ENCODE assay signal across 9 cellular contexts in genomic region chr4:168859888-168860694, GRCh38.
DNase-seq lines count a peak whose midpoint lies in the region; ATAC-seq, FAIRE-seq and TF ChIP-seq lines count a peak whose summit lies in the region.
"Had no signal": no experiment of that assay in that cellular context is flagged by ENCODE, and none has a peak within 500 bp of the region (broad histone marks: within the 10 kb centered on the region; RNA-seq: fewer than 3 reads in every experiment).

No MANE protein-coding gene starts in this region.

- peaks cover 9% of the 10 kb centered on the region for H3K27me3 Mint-ChIP-seq in activated naive CD4-positive, alpha-beta T cell treated with anti-CD3 and anti-CD28 coated beads for 36 hours (ENCODE audit: low read depth)

- H3K27me3 ChIP-seq in gastroesophageal sphincter = no peaks in the 10 kb centered on the region

- peak; percentile 14 for FAIRE-seq in A204.1 (lab: Jason Lieb, UNC)

- CTCF ChIA-PET in activated naive CD4-positive, alpha-beta T cell treated with anti-CD3 and anti-CD28 coated beads for 36 hours (lab: Charles Lee) = no interaction called here

- intact Hi-C loops in activated naive CD4-positive, alpha-beta T cell treated with anti-CD3 and anti-CD28 coated beads for 36 hours (cut with micrococcal nuclease) = no loop called here

- DNase-seq in stimulated activated CD4-positive, alpha-beta T cell treated with anti-CD3 and anti-CD28 coated beads, Interleukin-15, amount 100 ng/mL, for 24 hours = no peak
- no peak for DNase-seq in activated naive CD4-positive, alpha-beta T cell treated with anti-CD3 and anti-CD28 coated beads for 36 hours
- DNase-seq in OCI-M2 (lab: John Stamatoyannopoulos, UW; ENCODE audit: unreplicated experiment) = no peak
- DNase-seq in LoVo (ENCODE audit: low spot score) = no peak

- H3K27ac Mint-ChIP-seq in activated naive CD4-positive, alpha-beta T cell treated with anti-CD3 and anti-CD28 coated beads for 36 hours = no peak overlapping the region

- H3K36me3 Mint-ChIP-seq in activated naive CD4-positive, alpha-beta T cell treated with anti-CD3 and anti-CD28 coated beads for 36 hours (ENCODE audit: low read depth) = no peaks in the 10 kb centered on the region

- H3K4me1 Mint-ChIP-seq in activated naive CD4-positive, alpha-beta T cell treated with anti-CD3 and anti-CD28 coated beads for 36 hours (ENCODE audit: low read depth) = peaks cover 2% of the 10 kb centered on the region

- peak overlapping the region; percentile 85 to 100 (median 92) for H3K27ac ChIP-seq in gastroesophageal sphincter

- H3K36me3 ChIP-seq in gastroesophageal sphincter = peaks cover 0 to 13% of the 10 kb centered on the region in 2 donors

- no peak for TF ChIP-seq POLR2A in gastroesophageal sphincter (IDR thresholded peaks at IDR 0.05)

- H3K4me3 ChIP-seq in gastroesophageal sphincter = no peak overlapping the region
- H3K4me3 ChIP-seq: lung had no signal

- peak; percentile 88 for ATAC-seq in GM19467 (IDR thresholded peaks at IDR 0.05; ENCODE audit: unreplicated experiment)
- ATAC-seq in HG03354 (IDR thresholded peaks at IDR 0.05; ENCODE audit: poor library complexity, severe bottlenecking, unreplicated experiment) = peak; percentile 93
- ATAC-seq in gastroesophageal sphincter = no peak

- WGBS in gastroesophageal sphincter (ENCODE audit: low coverage in 1 of 2), 2 donors = 65 to 70% methylated on average over 6 to 9 of the region's 9 CpGs

- no peak for TF ChIP-seq CTCF in gastroesophageal sphincter (IDR thresholded peaks at IDR 0.05)

- H3K4me1 ChIP-seq in gastroesophageal sphincter = peaks cover 41 to 100% (median 48%) of the 10 kb centered on the region in 3 donors

- no peak overlapping the region for H3K4me3 Mint-ChIP-seq in activated naive CD4-positive, alpha-beta T cell treated with anti-CD3 and anti-CD28 coated beads for 36 hours

- TF ChIP-seq EP300 in gastroesophageal sphincter (IDR thresholded peaks at IDR 0.05) = no peak

- no peaks in the 10 kb centered on the region for H3K9me3 ChIP-seq in gastroesophageal sphincter

- H3K9me3 Mint-ChIP-seq in activated naive CD4-positive, alpha-beta T cell treated with anti-CD3 and anti-CD28 coated beads for 36 hours = no peaks in the 10 kb centered on the region
